15 cellular contexts compared by ENCODE assay signal in the genomic region with DNA sequence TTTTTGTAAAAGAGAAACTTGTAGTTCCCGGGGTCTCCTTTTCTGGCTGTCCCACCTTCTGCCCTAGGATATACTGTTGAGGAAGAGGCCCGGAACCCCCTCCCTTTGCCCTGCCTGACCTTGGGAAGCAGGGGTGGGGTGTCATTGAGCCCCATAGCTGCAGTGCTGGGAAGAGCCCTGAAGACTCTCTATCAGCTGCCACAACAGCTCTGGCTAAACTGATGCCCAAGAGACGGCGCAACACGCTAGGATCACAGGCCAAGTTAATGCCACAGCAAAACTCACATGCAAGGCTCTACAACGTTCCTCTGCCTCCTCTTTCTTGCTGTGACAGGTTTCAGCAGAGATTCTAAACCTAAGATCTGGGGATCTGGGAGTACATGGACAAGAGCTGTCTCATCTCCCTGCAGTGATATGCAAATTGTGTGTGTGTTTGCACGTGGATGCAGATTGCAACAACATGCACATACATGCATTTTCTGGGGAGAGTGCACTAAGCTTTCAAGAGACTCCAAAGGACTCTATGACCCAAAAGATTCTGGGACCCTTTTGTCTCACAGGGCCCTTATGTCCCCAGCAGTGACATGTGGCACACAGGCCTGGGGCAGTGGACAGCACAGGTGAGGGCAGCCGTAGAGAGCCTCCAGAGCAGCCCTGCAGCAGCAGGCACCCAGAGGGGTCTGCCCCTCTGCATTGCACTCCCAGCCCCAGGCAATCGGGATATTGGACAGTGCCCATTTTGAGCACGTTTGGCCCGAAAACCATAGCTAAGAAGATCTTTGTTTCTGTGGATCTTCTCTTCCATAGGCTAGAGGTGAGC. TPM values are rescaled to one million over a fixed set of nuclear protein-coding genes. Genes with fewer than 3 reads are reported as not detected.
DNase-seq lines count a peak whose midpoint lies in the region; ATAC-seq, FAIRE-seq and TF ChIP-seq lines count a peak whose summit lies in the region.
"Had no signal": no experiment of that assay in that cellular context is flagged by ENCODE, and none has a peak within 500 bp of the region (broad histone marks: within the 10 kb centered on the region; RNA-seq: fewer than 3 reads in every experiment).

No MANE protein-coding gene starts in this region.

- TF ChIP-seq CTCF in brain (conservative IDR thresholded peaks at IDR 0.05) (no peak), kidney (IDR thresholded peaks at IDR 0.05; ENCODE audit: borderline replicate concordance, extremely low read depth, insufficient read depth) (no peak), gastrocnemius medialis (IDR thresholded peaks at IDR 0.05 in 4 of 5, conservative IDR thresholded peaks at IDR 0.05 in 1 of 5) (no peak)

- H3K9me3 Mint-ChIP-seq in brain, result peaks cover 0 to 2% (median 0%) of the 10 kb centered on the region in 5 experiments
- H3K9me3 Mint-ChIP-seq: T-helper 1 cell treated with Interleukin-12 subunit alpha and Interleukin-12 subunit beta and Interleukin-4 antibody, amounts not matched to agents 30 μg/mL and 1 μg/mL, for 36 hours had no signal

- H3K27me3 Mint-ChIP-seq in brain, result peaks cover 7% of the 10 kb centered on the region
- H3K27me3 Mint-ChIP-seq: activated naive CD8-positive, alpha-beta T cell had no signal

- no peaks in the 10 kb centered on the region for H3K9me3 ChIP-seq in kidney (ENCODE audit: control insufficient read depth in 1 of 2, low read length in 2 of 2)
- H3K9me3 ChIP-seq in gastrocnemius medialis, result no peaks in the 10 kb centered on the region

- H3K4me3 Mint-ChIP-seq in brain, result peak overlapping the region; percentile 35 to 87 (median 68)
- H3K4me3 Mint-ChIP-seq: activated naive CD8-positive, alpha-beta T cell; T-helper 1 cell treated with Interleukin-12 subunit alpha and Interleukin-12 subunit beta and Interleukin-4 antibody, amounts not matched to agents 30 μg/mL and 1 μg/mL, for 36 hours had no signal

- in situ Hi-C loops in gastrocnemius medialis (cut with MboI; ENCODE audit: low sequenced_read_pairs in 4 of 4), result no loop called here

- intact Hi-C loops in kidney (cut with DNase I) (no loop called here), gastrocnemius medialis (cut with DNase I; ENCODE audit: low total_unique reads) (no loop called here)

- no peak for ATAC-seq in gastrocnemius medialis
- no peak for ATAC-seq in HG02588 (IDR thresholded peaks at IDR 0.05; ENCODE audit: unreplicated experiment)
- no peak for ATAC-seq in GM21381 (IDR thresholded peaks at IDR 0.05; ENCODE audit: unreplicated experiment)
- ATAC-seq: PC-3 had no signal

- H3K36me3 Mint-ChIP-seq in brain, result no peaks in the 10 kb centered on the region
- H3K36me3 Mint-ChIP-seq: activated naive CD8-positive, alpha-beta T cell had no signal

- H3K36me3 ChIP-seq in kidney (ENCODE audit: control insufficient read depth in 1 of 2, insufficient read depth in 2 of 2, low read length in 2 of 2) (no peaks in the 10 kb centered on the region), gastrocnemius medialis (no peaks in the 10 kb centered on the region)

- H3K27ac ChIP-seq in kidney (ENCODE audit: low read depth in 2 of 2, low read length in 2 of 2), result peak overlapping the region; percentile 66 to 74
- H3K27ac ChIP-seq in gastrocnemius medialis, result peak overlapping the region; percentile 89 to 97 (median 95)

- no peaks in the 10 kb centered on the region for H3K27me3 ChIP-seq in gastrocnemius medialis

- H3K4me1 Mint-ChIP-seq in brain, result peaks cover 88% of the 10 kb centered on the region

- peak overlapping the region; percentile 76 to 100 (median 94) for H3K27ac Mint-ChIP-seq in brain
- H3K27ac Mint-ChIP-seq: activated naive CD8-positive, alpha-beta T cell; T-helper 1 cell treated with Interleukin-12 subunit alpha and Interleukin-12 subunit beta and Interleukin-4 antibody, amounts not matched to agents 30 μg/mL and 1 μg/mL, for 36 hours had no signal

- no peak for FAIRE-seq in kidney (lab: Jason Lieb, UNC)

- DNase-seq in kidney (no peak), gastrocnemius medialis (no peak), NCI-H226 (no peak)
- DNase-seq in activated T-cell treated with anti-CD3 and anti-CD28 coated beads, Interleukin-2, amount 50 U/mL, for 1 hour, result no peak
- DNase-seq: activated CD4-positive, alpha-beta T cell treated with anti-CD3 and anti-CD28 coated beads, Interleukin-2, amount 50 U/mL, for 4 hours; NCI-H2227 treated with DMSO at 0.1 percent for 48 hours; PC-3 had no signal

- TF ChIP-seq POLR2A in gastrocnemius medialis (IDR thresholded peaks at IDR 0.05), result no peak

- H3K4me3 ChIP-seq in GM08714 (ENCODE audit: low read length) (peak overlapping the region; percentile 46; the same call in 1 of the 2 replicates), kidney (ENCODE audit: low read length in 2 of 2) (peak overlapping the region; percentile 4 to 88), gastrocnemius medialis (peak overlapping the region in 3 of 4 donors; percentile 72 to 89 (median 89))

- peak overlapping the region in 1 of 2 donors; percentile 90 for H3K9ac ChIP-seq in kidney (ENCODE audit: low read length in 2 of 2)

- H3K4me1 ChIP-seq in kidney (ENCODE audit: control insufficient read depth in 1 of 2, insufficient read depth in 1 of 2, low read depth in 1 of 2, low read length in 2 of 2) (peaks cover 43 to 64% of the 10 kb centered on the region in 2 donors), gastrocnemius medialis (peaks cover 81 to 87% of the 10 kb centered on the region in 2 donors)

RNA-seq across cellular contexts. Expression of a gene that starts 2.5 kb away (rescaled TPM):
- polyA plus RNA-seq in brain (ENCODE audit: insufficient read depth, low read depth, low replicate concordance) (23.9 TPM), kidney (ENCODE audit: insufficient read depth, low read depth, low replicate concordance) (83.1 TPM)
- total RNA-seq in kidney (76.4 TPM), gastrocnemius medialis (10 to 100 TPM in 3 of 4 donors, 1 to 10 TPM in 1; 9.4 to 39.7 (median 24.0) TPM)
- total RNA-seq: MCF 10A had no signal

RNA-seq across cellular contexts. Expression of a gene that starts 16.5 kb away (rescaled TPM):
- polyA plus RNA-seq in brain (ENCODE audit: insufficient read depth, low read depth, low replicate concordance) (33.5 TPM), kidney (ENCODE audit: insufficient read depth, low read depth, low replicate concordance) (44.4 TPM)
- total RNA-seq in kidney (146 TPM), gastrocnemius medialis (100 to 1,000 TPM in 2 of 4 donors, 10 to 100 TPM in 2; 83.4 to 331 (median 120) TPM)

RNA-seq across cellular contexts. Expression of a gene that starts 38.6 kb away (rescaled TPM):
- 20.2 TPM for polyA plus RNA-seq in brain (ENCODE audit: insufficient read depth, low read depth, low replicate concordance)
- 24.5 TPM for total RNA-seq in kidney
- 18.7 TPM for polyA plus RNA-seq in kidney (ENCODE audit: insufficient read depth, low read depth, low replicate concordance)
- 10 to 100 TPM in 2 of 4 donors, 1 to 10 TPM in 2; 3.6 to 12.3 (median 8.1) TPM for total RNA-seq in gastrocnemius medialis

RNA-seq across cellular contexts. Expression of a gene that starts 51.0 kb away (rescaled TPM):
- polyA plus RNA-seq in brain (ENCODE audit: insufficient read depth, low read depth, low replicate concordance), result not detected
- total RNA-seq in kidney, result 19.3 TPM
- polyA plus RNA-seq in kidney (ENCODE audit: insufficient read depth, low read depth, low replicate concordance), result 127 TPM
- not detected for total RNA-seq in gastrocnemius medialis
- total RNA-seq: MCF 10A, PC-3 had no signal
- polyA plus RNA-seq: BJ had no signal
